Comparison of ENCODE assay signal across 11 cellular contexts in the genomic region with DNA sequence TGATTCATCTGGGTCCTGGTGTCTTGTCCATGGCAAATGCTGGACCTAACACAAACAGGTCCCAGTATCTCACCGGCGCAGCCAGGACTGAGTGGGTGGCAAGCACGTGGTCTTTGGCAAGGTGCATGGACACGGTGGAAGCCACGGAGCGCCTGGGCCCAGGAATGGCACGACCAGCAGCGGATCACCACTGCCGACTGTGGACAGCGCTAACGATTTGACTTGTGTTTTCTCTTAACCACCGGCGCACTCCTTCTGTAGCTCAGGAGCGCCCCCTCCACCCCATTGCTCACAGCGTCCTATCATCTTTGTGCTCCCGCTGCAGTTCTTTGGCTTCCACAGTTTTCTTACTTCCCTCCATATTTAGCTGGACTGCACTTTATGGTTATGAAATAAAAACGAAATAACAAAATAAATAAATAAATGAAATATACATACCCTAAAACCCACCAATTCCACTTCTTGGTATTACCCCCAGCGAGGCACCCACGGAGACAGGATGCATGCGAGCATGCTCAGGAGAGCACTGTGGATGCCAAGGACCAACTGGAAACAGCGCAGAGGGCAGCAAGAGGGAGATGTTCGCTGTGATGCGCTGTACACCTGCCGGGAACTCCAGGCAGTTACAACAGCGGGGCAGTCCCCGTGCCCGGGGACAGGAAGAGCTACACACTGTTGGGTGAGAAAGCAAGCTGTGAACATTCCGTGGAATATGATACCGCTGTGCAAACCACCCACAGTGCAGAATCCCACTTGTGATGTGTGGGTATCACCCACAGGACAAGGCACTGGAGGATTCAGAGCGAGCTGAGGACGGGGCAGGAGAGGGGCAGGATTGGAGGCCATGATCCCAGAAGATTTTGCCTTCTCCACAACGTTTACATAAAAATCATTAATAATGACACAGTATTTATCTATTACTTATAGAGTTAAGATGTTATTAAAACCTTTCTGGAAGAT. TPM values are rescaled to one million over a fixed set of nuclear protein-coding genes. Genes with fewer than 3 reads are reported as not detected.
DNase-seq lines count a peak whose midpoint lies in the region; ATAC-seq and TF ChIP-seq lines count a peak whose summit lies in the region.
"Had no signal": no experiment of that assay in that cellular context is flagged by ENCODE, and none has a peak within 500 bp of the region (broad histone marks: within the 10 kb centered on the region; RNA-seq: fewer than 3 reads in every experiment).

No MANE protein-coding gene starts in this region.

- intact Hi-C loops in MCF 10A (cut with micrococcal nuclease), result no loop called here

- H3K9me3 ChIP-seq in cardiac muscle cell (ENCODE audit: low read depth), result no peaks in the 10 kb centered on the region

- DNase-seq in T47D (ENCODE audit: low read depth in 1 of 2, low spot score in 1 of 2) (peak; percentile 32 to 54), MCF 10A (ENCODE audit: unreplicated experiment) (no peak), SK-MEL-5 (ENCODE audit: low read depth, low spot score) (peak; percentile 21), cardiac muscle cell (ENCODE audit: low read depth in 1 of 2, low spot score in 1 of 2) (peak; percentile 48 to 65), type B pancreatic cell (ENCODE audit: extremely low spot score, unreplicated experiment) (peak; percentile 62), medulla oblongata (ENCODE audit: extremely low spot score) (no peak), NCI-H1436 (lab: John Stamatoyannopoulos, UW) (no peak)
- DNase-seq: posterior cingulate gyrus, T-cell had no signal

- H3K9me3 Mint-ChIP-seq in MCF 10A (ENCODE audit: unreplicated experiment), result no peaks in the 10 kb centered on the region
- peaks cover 5% of the 10 kb centered on the region for H3K9me3 Mint-ChIP-seq in type B pancreatic cell
- H3K9me3 Mint-ChIP-seq: dendritic cell treated with granulocyte-macrophage colony-stimulating factor and Interleukin-4, amounts not matched to agents 40 ng/mL and 50 ng/mL, for 4 days; T-cell had no signal

- H3K4me1 Mint-ChIP-seq in MCF 10A (ENCODE audit: insufficient read depth, unreplicated experiment) (no peaks in the 10 kb centered on the region), type B pancreatic cell (ENCODE audit: unreplicated experiment) (no peaks in the 10 kb centered on the region)
- H3K4me1 Mint-ChIP-seq: T-cell had no signal

- no peak overlapping the region for H3K27ac ChIP-seq in cardiac muscle cell

- no TSS peak for BruUV-seq in MCF 10A (replicated peaks; lab: Mats Ljungman, UMichigan)

- in situ Hi-C loops in T47D (cut with HindIII; ENCODE audit: low pct_unique_long_range_greater_than_20kb, low sequenced_read_pairs), result no loop called here
- in situ Hi-C loops in SK-MEL-5 (cut with HindIII; ENCODE audit: low pct_unique_long_range_greater_than_20kb, low sequenced_read_pairs), result no loop called here

- CTCF ChIA-PET in MCF 10A (lab: Yijun Ruan, JAX), result interaction anchor here (0.5 to 1.8 kb wide), 7 partner anchors 8 to 162 kb away, joined by 3 to 11 read pairs (median 3); partner anchors contain the start of gene ANKRD62

- H3K27me3 ChIP-seq in cardiac muscle cell, result peaks cover 57% of the 10 kb centered on the region

- H3K27ac Mint-ChIP-seq in MCF 10A (ENCODE audit: low read depth, unreplicated experiment), result no peak overlapping the region
- no peak overlapping the region for H3K27ac Mint-ChIP-seq in type B pancreatic cell
- H3K27ac Mint-ChIP-seq: dendritic cell treated with granulocyte-macrophage colony-stimulating factor and Interleukin-4, amounts not matched to agents 40 ng/mL and 50 ng/mL, for 4 days; T-cell had no signal

- H3K36me3 ChIP-seq in cardiac muscle cell, result no peaks in the 10 kb centered on the region

- H3K36me3 Mint-ChIP-seq in MCF 10A (ENCODE audit: insufficient read depth, unreplicated experiment), result no peaks in the 10 kb centered on the region
- H3K36me3 Mint-ChIP-seq in type B pancreatic cell, result no peaks in the 10 kb centered on the region
- H3K36me3 Mint-ChIP-seq: T-cell had no signal

- POLR2A ChIA-PET in MCF 10A (lab: Yijun Ruan, JAX), result no interaction called here

- no peak overlapping the region for H3K4me3 ChIP-seq in cardiac muscle cell

- H3K4me3 Mint-ChIP-seq in MCF 10A (ENCODE audit: unreplicated experiment) (no peak overlapping the region), type B pancreatic cell (no peak overlapping the region)
- H3K4me3 Mint-ChIP-seq: dendritic cell treated with granulocyte-macrophage colony-stimulating factor and Interleukin-4, amounts not matched to agents 40 ng/mL and 50 ng/mL, for 4 days; T-cell had no signal

- ATAC-seq in HG03432 (IDR thresholded peaks at IDR 0.05; ENCODE audit: unreplicated experiment), result no peak
- ATAC-seq: T-cell had no signal

- H3K27me3 Mint-ChIP-seq in MCF 10A (ENCODE audit: insufficient read depth, unreplicated experiment) (peaks cover 21% of the 10 kb centered on the region), type B pancreatic cell (peaks cover 65% of the 10 kb centered on the region)

- H3K4me1 ChIP-seq in cardiac muscle cell (ENCODE audit: low read depth), result no peaks in the 10 kb centered on the region

- TF ChIP-seq CTCF in MCF 10A (IDR thresholded peaks at IDR 0.05; ENCODE audit: unreplicated experiment) (no peak), cardiac muscle cell (IDR thresholded peaks at IDR 0.05; ENCODE audit: low read depth, low read length) (peak; percentile 60), type B pancreatic cell (conservative IDR thresholded peaks at IDR 0.05) (peak; percentile 66)

RNA-seq across cellular contexts. Expression of gene CIDEA, which starts 7.0 kb away (rescaled TPM):
- not detected in 2 replicates for total RNA-seq in MCF 10A (2022)
- total RNA-seq in SK-MEL-5 (2014; rRNA removed; shearing (Covaris generic)), result not detected in 2 replicates
- not detected in 2 replicates for polyA plus RNA-seq in SK-MEL-5 (2015; cell fraction: cytosol; rRNA removed)
- polyA plus RNA-seq in SK-MEL-5 (2015; cell fraction: nucleus; rRNA removed), result not detected in 2 replicates
- total RNA-seq in cardiac muscle cell, result not detected in 2 replicates
- polyA plus RNA-seq in cardiac muscle cell, result not detected in 2 replicates
- total RNA-seq in type B pancreatic cell (ENCODE audit: low replicate concordance), result not detected in 2 replicates
- total RNA-seq: T-cell had no signal

Comparison
In these comparisons a context has a peak if more than half of its experiments do, and no peak if none do; other contexts are left out.
1. DNase-seq: peak in T47D (2 of 2), SK-MEL-5 (single experiment), cardiac muscle cell (2 of 2) and type B pancreatic cell (single experiment); none in MCF 10A (single experiment), medulla oblongata (single experiment) and NCI-H1436 (single experiment).